ENCODE assay signal across 8 cellular contexts in the genomic region with DNA sequence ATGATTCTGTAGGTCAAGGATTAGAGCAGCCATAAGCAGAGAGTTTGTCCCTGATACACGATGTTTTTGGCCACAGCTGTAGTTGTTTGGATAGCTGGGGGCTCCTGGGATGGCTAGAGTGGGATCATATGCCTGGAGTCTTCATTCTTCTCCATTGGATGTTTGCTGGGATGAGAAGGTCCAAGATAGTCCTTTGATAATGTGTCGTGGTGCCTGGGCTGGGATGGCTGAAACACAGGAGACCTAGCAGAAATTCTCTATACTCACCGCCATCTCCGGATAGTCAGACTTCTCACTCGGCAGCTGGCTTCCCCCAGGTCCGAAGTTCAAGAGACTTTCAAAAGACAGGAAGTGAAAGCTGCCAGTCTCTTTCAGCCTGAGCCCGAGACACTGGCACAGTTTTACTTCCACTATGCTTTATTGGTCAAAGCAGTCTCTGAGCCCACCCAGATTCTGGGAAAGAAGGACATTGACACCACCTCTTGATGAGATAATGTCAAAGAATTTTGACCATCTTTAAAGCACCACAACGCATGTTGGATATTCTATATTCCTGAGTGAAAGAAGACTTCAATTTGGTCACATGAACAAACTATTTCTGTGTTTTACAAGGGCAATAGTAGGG. TPM values are rescaled to one million over a fixed set of nuclear protein-coding genes. Genes with fewer than 3 reads are reported as not detected.
DNase-seq lines count a peak whose midpoint lies in the region; ATAC-seq and TF ChIP-seq lines count a peak whose summit lies in the region.

No MANE protein-coding gene starts in this region.

- CTCF ChIA-PET in MCF 10A (lab: Yijun Ruan, JAX), result interaction anchor here (1.1 kb wide), 1 partner anchor 37 kb away, joined by 3 read pairs; no protein-coding TSS in a partner anchor
- CTCF ChIA-PET in OCI-LY7 (lab: Charles Lee; ENCODE audit: unreplicated experiment), result no interaction called here

- no peak for TF ChIP-seq CTCF in breast epithelium (IDR thresholded peaks at IDR 0.05)
- TF ChIP-seq CTCF in MCF 10A (IDR thresholded peaks at IDR 0.05; ENCODE audit: unreplicated experiment), result no peak
- TF ChIP-seq CTCF in OCI-LY7 (conservative IDR thresholded peaks at IDR 0.05; ENCODE audit: low read length), result no peak
- TF ChIP-seq CTCF in liver (IDR thresholded peaks at IDR 0.05; ENCODE audit: low read depth, low read length, missing input control), result no peak
- TF ChIP-seq CTCF in prostate gland (IDR thresholded peaks at IDR 0.05), result no peak

- H3K4me2 ChIP-seq in OCI-LY7 (ENCODE audit: low read length), result peak overlapping the region; percentile 46

- no peak for TF ChIP-seq POLR2A in breast epithelium (IDR thresholded peaks at IDR 0.05)
- no peak for TF ChIP-seq POLR2A in prostate gland (IDR thresholded peaks at IDR 0.05)

- no peaks in the 10 kb centered on the region for H3K79me2 ChIP-seq in OCI-LY7 (ENCODE audit: insufficient read depth, low read depth, low read length)

- no peaks in the 10 kb centered on the region for H3K27me3 Mint-ChIP-seq in MCF 10A (ENCODE audit: insufficient read depth, unreplicated experiment)

- intact Hi-C loops in breast epithelium (cut with DNase I; ENCODE audit: low total_unique reads), result no loop called here
- intact Hi-C loops in MCF 10A (cut with micrococcal nuclease), result loop anchor here (10.0 kb wide), 1 partner anchor 998 kb away; no protein-coding TSS in a partner anchor
- intact Hi-C loops in OCI-LY7 (cut with micrococcal nuclease; ENCODE audit: unreplicated experiment), result loop anchor here (5.0 kb wide), 1 partner anchor 34 kb away; no protein-coding TSS in a partner anchor
- intact Hi-C loops in prostate gland (cut with DNase I), result no loop called here

- 7% methylated on average over 8 of the region's 8 CpGs for WGBS in liver
- 77% methylated on average over 8 of the region's 8 CpGs for WGBS in prostate gland

- peak; percentile 91 for ATAC-seq in HG02973 (IDR thresholded peaks at IDR 0.05; ENCODE audit: unreplicated experiment)

- POLR2A ChIA-PET in MCF 10A (lab: Yijun Ruan, JAX), result interaction anchor here (1.0 kb wide), 1 partner anchor 34 kb away, joined by 3 read pairs; no protein-coding TSS in a partner anchor
- POLR2A ChIA-PET in OCI-LY7 (lab: Charles Lee), result interaction anchor here (1.3 kb wide), 1 partner anchor 11 kb away, joined by 4 read pairs; no protein-coding TSS in a partner anchor

- peak overlapping the region; percentile 32 for H2AFZ ChIP-seq in OCI-LY7 (ENCODE audit: low read length)

- DNase-seq in breast epithelium (ENCODE audit: low spot score in 2 of 2) (no peak), MCF 10A (ENCODE audit: unreplicated experiment) (no peak), OCI-LY7 (ENCODE audit: low spot score) (peak; percentile 51), prostate gland (ENCODE audit: low spot score) (no peak), AG08395 (ENCODE audit: low spot score) (no peak), T-helper 9 cell (no peak)

- H3K4me3 Mint-ChIP-seq in MCF 10A (ENCODE audit: unreplicated experiment), result no peak overlapping the region

- H3K4me3 ChIP-seq in breast epithelium (peak overlapping the region in 2 of 3 donors; percentile 19 to 42), OCI-LY7 (ENCODE audit: low read depth, low read length, poor library complexity, severe bottlenecking) (no peak overlapping the region), liver (ENCODE audit: low read depth in 1 of 3, low read length in 3 of 3) (peak overlapping the region; percentile 51 to 91 (median 89)), prostate gland (no peak overlapping the region)

- peak overlapping the region; percentile 56 to 83 for H3K9ac ChIP-seq in liver (ENCODE audit: low read depth in 1 of 2, low read length in 2 of 2)

- H3K9me3 ChIP-seq in breast epithelium, result no peaks in the 10 kb centered on the region
- H3K9me3 ChIP-seq in OCI-LY7 (ENCODE audit: low read length), result no peaks in the 10 kb centered on the region
- H3K9me3 ChIP-seq in liver (ENCODE audit: control insufficient read depth in 4 of 4, low read length in 3 of 4), result no peaks in the 10 kb centered on the region
- H3K9me3 ChIP-seq in prostate gland, result no peaks in the 10 kb centered on the region

- peak; percentile 36 to 57 for TF ChIP-seq RAD21 in liver (IDR thresholded peaks at IDR 0.05)

- no peaks in the 10 kb centered on the region for H3K9me2 ChIP-seq in OCI-LY7 (ENCODE audit: insufficient read depth, low read length)

- H3K27me3 ChIP-seq in breast epithelium (no peaks in the 10 kb centered on the region), liver (ENCODE audit: control insufficient read depth in 4 of 4, insufficient read depth in 4 of 4, low read length in 3 of 4) (no peaks in the 10 kb centered on the region), prostate gland (replicated peaks; ENCODE audit: insufficient read depth) (no peaks in the 10 kb centered on the region)

- no peak overlapping the region for H3K27ac Mint-ChIP-seq in MCF 10A (ENCODE audit: low read depth, unreplicated experiment)

- BruUV-seq in MCF 10A (replicated peaks; lab: Mats Ljungman, UMichigan) (no TSS peak), OCI-LY7 (replicated peaks; lab: Mats Ljungman, UMichigan) (no TSS peak)

- H3K36me3 ChIP-seq in breast epithelium (no peaks in the 10 kb centered on the region), OCI-LY7 (ENCODE audit: insufficient read depth, low read length) (no peaks in the 10 kb centered on the region), liver (ENCODE audit: control insufficient read depth in 4 of 4, insufficient read depth in 3 of 4, low read depth in 1 of 4, low read length in 3 of 4) (peaks cover 0 to 5% (median 0%) of the 10 kb centered on the region in 4 donors), prostate gland (no peaks in the 10 kb centered on the region)

- no peaks in the 10 kb centered on the region for H3K36me3 Mint-ChIP-seq in MCF 10A (ENCODE audit: insufficient read depth, unreplicated experiment)

- no peaks in the 10 kb centered on the region for H3K9me3 Mint-ChIP-seq in MCF 10A (ENCODE audit: unreplicated experiment)

- H4K20me1 ChIP-seq in OCI-LY7 (ENCODE audit: insufficient read depth, low read length), result no peaks in the 10 kb centered on the region

- H3K4me1 ChIP-seq in breast epithelium (no peaks in the 10 kb centered on the region), OCI-LY7 (ENCODE audit: insufficient read depth, low read length, poor library complexity, severe bottlenecking) (no peaks in the 10 kb centered on the region), liver (ENCODE audit: control insufficient read depth in 4 of 4, insufficient read depth in 4 of 4, low read length in 3 of 4) (peaks cover 0 to 8% (median under 1%) of the 10 kb centered on the region in 4 donors), prostate gland (replicated peaks) (no peaks in the 10 kb centered on the region)

- H3K4me1 Mint-ChIP-seq in MCF 10A (ENCODE audit: insufficient read depth, unreplicated experiment), result no peaks in the 10 kb centered on the region

- no peak overlapping the region for H3K27ac ChIP-seq in breast epithelium
- no peak overlapping the region for H3K27ac ChIP-seq in OCI-LY7 (ENCODE audit: low read depth, low read length, poor library complexity, severe bottlenecking)
- peak overlapping the region in 1 of 2 donors; percentile 71 for H3K27ac ChIP-seq in liver (ENCODE audit: low read depth in 1 of 2, low read length in 2 of 2)
- no peak overlapping the region for H3K27ac ChIP-seq in prostate gland

TF ChIP-seq in liver, 16 proteins besides CTCF, POLR2A, EP300 and RAD21 (continues in another document):
- TF ChIP-seq YY1 (IDR thresholded peaks at IDR 0.05), result peak; percentile 91
- TF ChIP-seq RXRA (IDR thresholded peaks at IDR 0.05), result peak; percentile 56 to 72
- peak; percentile 94 for TF ChIP-seq TAF1 (conservative IDR thresholded peaks at IDR 0.05)
- no peak for TF ChIP-seq FOXA2 (IDR thresholded peaks at IDR 0.05)
- TF ChIP-seq ATF3 (IDR thresholded peaks at IDR 0.05), result peak; percentile 54
- TF ChIP-seq, protein P1, sequence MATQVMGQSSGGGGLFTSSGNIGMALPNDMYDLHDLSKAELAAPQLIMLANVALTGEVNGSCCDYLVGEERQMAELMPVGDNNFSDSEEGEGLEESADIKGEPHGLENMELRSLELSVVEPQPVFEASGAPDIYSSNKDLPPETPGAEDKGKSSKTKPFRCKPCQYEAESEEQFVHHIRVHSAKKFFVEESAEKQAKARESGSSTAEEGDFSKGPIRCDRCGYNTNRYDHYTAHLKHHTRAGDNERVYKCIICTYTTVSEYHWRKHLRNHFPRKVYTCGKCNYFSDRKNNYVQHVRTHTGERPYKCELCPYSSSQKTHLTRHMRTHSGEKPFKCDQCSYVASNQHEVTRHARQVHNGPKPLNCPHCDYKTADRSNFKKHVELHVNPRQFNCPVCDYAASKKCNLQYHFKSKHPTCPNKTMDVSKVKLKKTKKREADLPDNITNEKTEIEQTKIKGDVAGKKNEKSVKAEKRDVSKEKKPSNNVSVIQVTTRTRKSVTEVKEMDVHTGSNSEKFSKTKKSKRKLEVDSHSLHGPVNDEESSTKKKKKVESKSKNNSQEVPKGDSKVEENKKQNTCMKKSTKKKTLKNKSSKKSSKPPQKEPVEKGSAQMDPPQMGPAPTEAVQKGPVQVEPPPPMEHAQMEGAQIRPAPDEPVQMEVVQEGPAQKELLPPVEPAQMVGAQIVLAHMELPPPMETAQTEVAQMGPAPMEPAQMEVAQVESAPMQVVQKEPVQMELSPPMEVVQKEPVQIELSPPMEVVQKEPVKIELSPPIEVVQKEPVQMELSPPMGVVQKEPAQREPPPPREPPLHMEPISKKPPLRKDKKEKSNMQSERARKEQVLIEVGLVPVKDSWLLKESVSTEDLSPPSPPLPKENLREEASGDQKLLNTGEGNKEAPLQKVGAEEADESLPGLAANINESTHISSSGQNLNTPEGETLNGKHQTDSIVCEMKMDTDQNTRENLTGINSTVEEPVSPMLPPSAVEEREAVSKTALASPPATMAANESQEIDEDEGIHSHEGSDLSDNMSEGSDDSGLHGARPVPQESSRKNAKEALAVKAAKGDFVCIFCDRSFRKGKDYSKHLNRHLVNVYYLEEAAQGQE (IDR thresholded peaks at IDR 0.05), result peak; percentile 53

RNA-seq across cellular contexts. Expression of gene MARCKS, which starts 16.0 kb away (rescaled TPM):
- 10 to 100 TPM; 19.8 to 54.4 (median 50.8) TPM for total RNA-seq in breast epithelium
- total RNA-seq in MCF 10A (2022), result 39.3 and 59.9 TPM in 2 replicates
- 0.03 TPM in 1 of 2 replicates, not detected in the other for total RNA-seq in OCI-LY7 (2014; rRNA removed; shearing (Covaris generic))
- total RNA-seq in OCI-LY7 (2022), result 3.9 TPM in 2 replicates
- 10 to 100 TPM in 1 of 2 donors, 1 to 10 TPM in 1; 3.6 to 31.6 TPM for total RNA-seq in liver
- polyA plus RNA-seq in liver, result 1 to 10 TPM; 5.1 to 6.6 TPM
- 100 to 1,000 TPM in 1 of 2 donors, 10 to 100 TPM in 1; 96.2 to 190 TPM for total RNA-seq in prostate gland

Comparison
In these comparisons a context has a peak if more than half of its experiments do, and no peak if none do; other contexts are left out.
1. intact Hi-C loops: an anchor here in MCF 10A (10.0 kb wide) and OCI-LY7 (5.0 kb wide); none called in breast epithelium and prostate gland.
2. H3K4me3 ChIP-seq: peak in breast epithelium (2 of 3) and liver (3 of 3); none in OCI-LY7 (single experiment) and prostate gland (0 of 2).